25 cellular contexts compared by ENCODE assay signal in the genomic region with DNA sequence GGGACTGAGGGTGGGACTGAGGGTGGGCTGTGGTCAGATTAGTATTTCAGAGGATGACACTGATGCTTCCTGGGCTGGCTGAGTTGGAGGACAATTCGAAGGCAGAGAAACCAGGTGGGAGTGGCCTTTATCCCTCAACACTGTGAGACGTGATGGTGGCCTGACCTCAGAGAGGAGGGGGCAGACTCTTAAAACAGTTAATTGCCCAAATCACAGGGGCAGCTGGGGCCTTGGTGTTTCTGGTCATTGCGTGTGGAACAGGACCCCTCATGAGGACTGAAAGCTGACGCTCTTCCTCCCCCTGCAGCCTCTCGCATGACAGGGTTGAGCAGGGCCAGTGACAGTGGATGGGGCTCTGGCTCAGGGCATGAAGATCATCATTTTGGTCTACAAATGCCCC. TPM values are rescaled to one million over a fixed set of nuclear protein-coding genes. Genes with fewer than 3 reads are reported as not detected.
DNase-seq lines count a peak whose midpoint lies in the region; ATAC-seq and TF ChIP-seq lines count a peak whose summit lies in the region.
"Had no signal": no experiment of that assay in that cellular context is flagged by ENCODE, and none has a peak within 500 bp of the region (broad histone marks: within the 10 kb centered on the region; RNA-seq: fewer than 3 reads in every experiment).

No MANE protein-coding gene starts in this region.

- TF ChIP-seq POLR2A in right lobe of liver (IDR thresholded peaks at IDR 0.05) (no peak), breast epithelium (IDR thresholded peaks at IDR 0.05) (no peak)

- no peak overlapping the region for H3K4me3 Mint-ChIP-seq in natural killer cell treated with Interleukin-12 subunit alpha and Interleukin-12 subunit beta and Interleukin-15 and Interleukin-18, amount 100 ng/mL, for 72 hours
- no peak overlapping the region for H3K4me3 Mint-ChIP-seq in natural killer cell

- H3K9me3 Mint-ChIP-seq in natural killer cell treated with Interleukin-12 subunit alpha and Interleukin-12 subunit beta and Interleukin-15 and Interleukin-18, amount 100 ng/mL, for 72 hours: no peaks in the 10 kb centered on the region
- no peaks in the 10 kb centered on the region for H3K9me3 Mint-ChIP-seq in natural killer cell

- H3K27me3 ChIP-seq in right lobe of liver: no peaks in the 10 kb centered on the region
- no peaks in the 10 kb centered on the region for H3K27me3 ChIP-seq in breast epithelium

- H3K4me1 ChIP-seq in right lobe of liver (peaks cover 3 to 66% (median 31%) of the 10 kb centered on the region in 4 donors), breast epithelium (no peaks in the 10 kb centered on the region)

- no peaks in the 10 kb centered on the region for H3K36me3 Mint-ChIP-seq in natural killer cell treated with Interleukin-12 subunit alpha and Interleukin-12 subunit beta and Interleukin-15 and Interleukin-18, amount 100 ng/mL, for 72 hours
- no peaks in the 10 kb centered on the region for H3K36me3 Mint-ChIP-seq in natural killer cell

- H3K27ac Mint-ChIP-seq in natural killer cell treated with Interleukin-12 subunit alpha and Interleukin-12 subunit beta and Interleukin-15 and Interleukin-18, amount 100 ng/mL, for 72 hours: no peak overlapping the region
- no peak overlapping the region for H3K27ac Mint-ChIP-seq in natural killer cell

- ATAC-seq in natural killer cell treated with Interleukin-12 subunit alpha and Interleukin-12 subunit beta and Interleukin-15 and Interleukin-18, amount 100 ng/mL, for 72 hours: no peak
- ATAC-seq in natural killer cell (no peak), right lobe of liver (no peak)
- ATAC-seq: Panc1 had no signal

- TF ChIP-seq CTCF in natural killer cell (IDR thresholded peaks at IDR 0.05) (no peak), right lobe of liver (IDR thresholded peaks at IDR 0.05) (no peak), foreskin fibroblast (IDR thresholded peaks at IDR 0.05; ENCODE audit: low read depth, low read length) (no peak), breast epithelium (IDR thresholded peaks at IDR 0.05) (no peak)

- H3K4me1 Mint-ChIP-seq in natural killer cell treated with Interleukin-12 subunit alpha and Interleukin-12 subunit beta and Interleukin-15 and Interleukin-18, amount 100 ng/mL, for 72 hours (ENCODE audit: low read depth in 2 of 2): no peaks in the 10 kb centered on the region
- no peaks in the 10 kb centered on the region for H3K4me1 Mint-ChIP-seq in natural killer cell

- H3K27ac ChIP-seq in right lobe of liver (peak overlapping the region in 2 of 3 donors; percentile 75 to 83), breast epithelium (no peak overlapping the region)
- H3K27ac ChIP-seq: RWPE1 had no signal

- DNase-seq in natural killer cell treated with Interleukin-12 subunit alpha and Interleukin-12 subunit beta and Interleukin-15 and Interleukin-18, amount 100 ng/mL, for 72 hours (ENCODE audit: low spot score): peak; percentile 39
- no peak for DNase-seq in natural killer cell
- no peak for DNase-seq in right lobe of liver
- peak; percentile 64 for DNase-seq in posterior vena cava (ENCODE audit: low spot score)
- DNase-seq in foreskin fibroblast: no peak
- no peak for DNase-seq in COR-L47 (lab: John Stamatoyannopoulos, UW)
- DNase-seq in breast epithelium (ENCODE audit: low spot score in 2 of 2): no peak
- DNase-seq: 8988T, ACHN, DMS153, DND-41, HCEC 1CT, Karpas-422, NCI-H1092, NCI-H1417 treated with DMSO at 0.1 percent for 48 hours, NCI-H187, NCI-H2081 treated with DMSO at 0.1 percent for 48 hours, NCI-H2171, NCI-H226, NCI-H510A, NCI-H69, SHP77 treated with DMSO at 0.1 percent for 48 hours had no signal

- H3K27me3 Mint-ChIP-seq in natural killer cell treated with Interleukin-12 subunit alpha and Interleukin-12 subunit beta and Interleukin-15 and Interleukin-18, amount 100 ng/mL, for 72 hours: no peaks in the 10 kb centered on the region
- no peaks in the 10 kb centered on the region for H3K27me3 Mint-ChIP-seq in natural killer cell (ENCODE audit: low read depth in 2 of 2)

- H3K4me3 ChIP-seq in right lobe of liver (no peak overlapping the region), foreskin fibroblast (ENCODE audit: low read depth in 1 of 2, low read length in 2 of 2) (no peak overlapping the region), breast epithelium (no peak overlapping the region)

- 80% methylated on average over 2 of the region's 5 CpGs for WGBS in right lobe of liver (ENCODE audit: insufficient coverage, low coverage, low lambda C conversion rate, missing lambda C conversion rate)

- intact Hi-C loops in natural killer cell (cut with micrococcal nuclease) (no loop called here), right lobe of liver (cut with DNase I) (no loop called here), posterior vena cava (cut with DNase I) (no loop called here), breast epithelium (cut with DNase I; ENCODE audit: low total_unique reads) (no loop called here)

- H3K9me3 ChIP-seq in right lobe of liver (no peaks in the 10 kb centered on the region), breast epithelium (no peaks in the 10 kb centered on the region)

- H3K36me3 ChIP-seq in right lobe of liver (no peaks in the 10 kb centered on the region), breast epithelium (no peaks in the 10 kb centered on the region)

RNA-seq across cellular contexts. Expression of a gene that starts 18.7 kb away (rescaled TPM):
- not detected for total RNA-seq in natural killer cell treated with Interleukin-12 subunit alpha and Interleukin-12 subunit beta and Interleukin-15 and Interleukin-18, amount 100 ng/mL, for 72 hours
- total RNA-seq in natural killer cell (1 to 10 TPM in 1 of 3 donors, not detected in 2; 1.3 TPM), right lobe of liver (100 to 1,000 TPM in 1 of 6 experiments, 10 to 100 TPM in 5; 32.9 to 134 (median 61.0) TPM), posterior vena cava (1 to 10 TPM; 7.5 to 9.3 TPM), breast epithelium (1 to 10 TPM in 2 of 3 donors, under 1 TPM in 1; 0.44 to 9.2 (median 5.6) TPM)
- total RNA-seq: H1 had no signal

RNA-seq across cellular contexts. Expression of a gene that starts 45.5 kb away (rescaled TPM):
- total RNA-seq in natural killer cell treated with Interleukin-12 subunit alpha and Interleukin-12 subunit beta and Interleukin-15 and Interleukin-18, amount 100 ng/mL, for 72 hours: 1 to 10 TPM; 2.5 to 3.3 TPM
- 10 to 100 TPM in 1 of 3 donors, 1 to 10 TPM in 2; 5.0 to 10.6 (median 9.3) TPM for total RNA-seq in natural killer cell
- total RNA-seq in right lobe of liver: 10 to 100 TPM; 24.6 to 64.3 (median 52.6) TPM
- 1 to 10 TPM; 6.6 to 7.6 TPM for total RNA-seq in posterior vena cava
- total RNA-seq in breast epithelium: 10 to 100 TPM; 10.2 to 22.2 (median 13.4) TPM

Comparison
In these comparisons a context has a peak if more than half of its experiments do, and no peak if none do; other contexts are left out.
1. DNase-seq: peak in natural killer cell treated with Interleukin-12 subunit alpha and Interleukin-12 subunit beta and Interleukin-15 and Interleukin-18, amount 100 ng/mL, for 72 hours (single experiment) and posterior vena cava (single experiment); none in natural killer cell (single experiment), right lobe of liver (0 of 3), foreskin fibroblast (0 of 2), COR-L47 (single experiment) and breast epithelium (0 of 2).
2. H3K27ac ChIP-seq: peak in right lobe of liver (2 of 3); none in breast epithelium (0 of 2).